10 cellular contexts compared by ENCODE assay signal in genomic region chr5:126971455-126972019, GRCh38. TPM values are rescaled to one million over a fixed set of nuclear protein-coding genes. Genes with fewer than 3 reads are reported as not detected.
DNase-seq lines count a peak whose midpoint lies in the region; ATAC-seq and TF ChIP-seq lines count a peak whose summit lies in the region.
"Had no signal": no experiment of that assay in that cellular context is flagged by ENCODE, and none has a peak within 500 bp of the region (broad histone marks: within the 10 kb centered on the region; RNA-seq: fewer than 3 reads in every experiment).

No MANE protein-coding gene starts in this region.

- H3K27ac Mint-ChIP-seq in activated CD4-positive, alpha-beta T cell treated with anti-CD3 and anti-CD28 coated beads, Interleukin-2, amount 10 ng/mL, durations not matched to agents 7 days and 5 days: peak overlapping the region; percentile 33
- H3K27ac Mint-ChIP-seq in T-cell: peak overlapping the region; percentile 65 to 90
- peak overlapping the region; percentile 15 for H3K27ac Mint-ChIP-seq in glutamatergic neuron (ENCODE audit: unreplicated experiment)

- TF ChIP-seq CTCF in glutamatergic neuron (IDR thresholded peaks at IDR 0.05; ENCODE audit: partially characterized antibody, unreplicated experiment): no peak
- TF ChIP-seq CTCF in smooth muscle cell (IDR thresholded peaks at IDR 0.05; ENCODE audit: borderline replicate concordance, insufficient read depth, poor library complexity, severe bottlenecking): no peak

- H3K27me3 Mint-ChIP-seq in activated CD4-positive, alpha-beta T cell treated with anti-CD3 and anti-CD28 coated beads, Interleukin-2, amount 10 ng/mL, durations not matched to agents 7 days and 5 days: no peaks in the 10 kb centered on the region
- H3K27me3 Mint-ChIP-seq in T-cell (no peaks in the 10 kb centered on the region), glutamatergic neuron (ENCODE audit: unreplicated experiment) (no peaks in the 10 kb centered on the region)

- H3K79me2 ChIP-seq in smooth muscle cell (ENCODE audit: low read depth): no peaks in the 10 kb centered on the region

- peaks cover 20% of the 10 kb centered on the region for H3K4me1 ChIP-seq in smooth muscle cell (ENCODE audit: low read depth)

- no peak overlapping the region for H3K4me3 ChIP-seq in smooth muscle cell
- H3K4me3 ChIP-seq: skin epidermis had no signal

- no peak overlapping the region for H2AFZ ChIP-seq in smooth muscle cell (ENCODE audit: low read depth)

- H3K27ac ChIP-seq in smooth muscle cell (ENCODE audit: low read depth): no peak overlapping the region
- H3K27ac ChIP-seq: epithelial cell of prostate had no signal

- peaks cover 33% of the 10 kb centered on the region for H3K4me1 Mint-ChIP-seq in activated CD4-positive, alpha-beta T cell treated with anti-CD3 and anti-CD28 coated beads, Interleukin-2, amount 10 ng/mL, durations not matched to agents 7 days and 5 days
- H3K4me1 Mint-ChIP-seq in T-cell (peaks cover 32 to 38% (median 34%) of the 10 kb centered on the region in 3 donors), glutamatergic neuron (ENCODE audit: low read depth, unreplicated experiment) (peaks cover 20% of the 10 kb centered on the region)

- H3K9me3 ChIP-seq in smooth muscle cell (replicated peaks; ENCODE audit: low read depth): no peaks in the 10 kb centered on the region

- POLR2A ChIA-PET in activated CD4-positive, alpha-beta T cell treated with anti-CD3 and anti-CD28 coated beads, Interleukin-2, amount 10 ng/mL, durations not matched to agents 7 days and 5 days (lab: Charles Lee): no interaction called here
- POLR2A ChIA-PET in T-cell (lab: Charles Lee): interaction anchor here in 1 of 2 donors (0.6 kb wide), 1 partner anchor 58 kb away, joined by 4 read pairs; no protein-coding TSS in a partner anchor

- ATAC-seq in T-cell (replicated peaks in 1 of 4) (no peak), HG03139 (IDR thresholded peaks at IDR 0.05; ENCODE audit: unreplicated experiment) (no peak), GM18868 (IDR thresholded peaks at IDR 0.05; ENCODE audit: unreplicated experiment) (no peak)

- H3K27me3 ChIP-seq in smooth muscle cell (ENCODE audit: low read depth): no peaks in the 10 kb centered on the region

- WGBS in smooth muscle cell (ENCODE audit: low lambda C conversion rate): 88% methylated on average over 1 of the region's 1 CpG

- no peaks in the 10 kb centered on the region for H3K36me3 ChIP-seq in smooth muscle cell (ENCODE audit: low read depth)

- H4K20me1 ChIP-seq in smooth muscle cell (ENCODE audit: low read depth): no peaks in the 10 kb centered on the region

- H3K4me3 Mint-ChIP-seq in activated CD4-positive, alpha-beta T cell treated with anti-CD3 and anti-CD28 coated beads, Interleukin-2, amount 10 ng/mL, durations not matched to agents 7 days and 5 days: no peak overlapping the region
- peak overlapping the region in 1 of 3 donors; percentile 76 for H3K4me3 Mint-ChIP-seq in T-cell
- H3K4me3 Mint-ChIP-seq in glutamatergic neuron (ENCODE audit: unreplicated experiment): no peak overlapping the region

- DNase-seq in activated CD4-positive, alpha-beta T cell treated with anti-CD3 and anti-CD28 coated beads, Interleukin-2, amount 10 ng/mL, durations not matched to agents 7 days and 5 days: no peak
- DNase-seq in activated CD4-positive, alpha-beta T cell treated with anti-CD3 and anti-CD28 coated beads for 1 hour: no peak
- DNase-seq in T-cell (no peak), glutamatergic neuron (no peak), smooth muscle cell (lab: John Stamatoyannopoulos, UW; ENCODE audit: unreplicated experiment) (no peak)
- DNase-seq in activated effector memory CD4-positive, alpha-beta T cell treated with anti-CD3 and anti-CD28 coated beads, Interleukin-2, amount 50 U/mL, for 16 hours: no peak

- H3K9me3 Mint-ChIP-seq in activated CD4-positive, alpha-beta T cell treated with anti-CD3 and anti-CD28 coated beads, Interleukin-2, amount 10 ng/mL, durations not matched to agents 7 days and 5 days: peaks cover 2% of the 10 kb centered on the region
- H3K9me3 Mint-ChIP-seq in T-cell: no peaks in the 10 kb centered on the region
- H3K9me3 Mint-ChIP-seq in glutamatergic neuron (ENCODE audit: unreplicated experiment): peaks cover 2% of the 10 kb centered on the region

- H3K4me2 ChIP-seq in smooth muscle cell: peak overlapping the region; percentile 35

- H3K36me3 Mint-ChIP-seq in activated CD4-positive, alpha-beta T cell treated with anti-CD3 and anti-CD28 coated beads, Interleukin-2, amount 10 ng/mL, durations not matched to agents 7 days and 5 days (ENCODE audit: low read depth): no peaks in the 10 kb centered on the region
- H3K36me3 Mint-ChIP-seq in T-cell (no peaks in the 10 kb centered on the region), glutamatergic neuron (ENCODE audit: unreplicated experiment) (no peaks in the 10 kb centered on the region)

- no peaks in the 10 kb centered on the region for H3F3A ChIP-seq in smooth muscle cell (ENCODE audit: low read depth)

- CTCF ChIA-PET in activated CD4-positive, alpha-beta T cell treated with anti-CD3 and anti-CD28 coated beads, Interleukin-2, amount 10 ng/mL, durations not matched to agents 7 days and 5 days (lab: Charles Lee): interaction anchor here (0.5 to 2.0 kb wide), 2 partner anchors 11 to 38 kb away, joined by 3 to 4 read pairs; no protein-coding TSS in a partner anchor
- CTCF ChIA-PET in T-cell (lab: Charles Lee): interaction anchor here in 1 of 2 donors (0.7 kb wide), 1 partner anchor 11 kb away, joined by 3 read pairs; no protein-coding TSS in a partner anchor

- H3K9ac ChIP-seq in smooth muscle cell (ENCODE audit: low read depth): no peak overlapping the region

RNA-seq across cellular contexts. Expression of gene MARCHF3, which starts 58.8 kb away (rescaled TPM):
- total RNA-seq in activated CD4-positive, alpha-beta T cell treated with anti-CD3 and anti-CD28 coated beads, Interleukin-2, amount 10 ng/mL, durations not matched to agents 7 days and 5 days: 1 to 10 TPM; 1.1 to 1.5 TPM
- total RNA-seq in T-cell: 1 to 10 TPM; 5.6 to 9.9 (median 7.6) TPM
- total RNA-seq in glutamatergic neuron (ENCODE audit: unreplicated experiment): 5.7 TPM
- total RNA-seq in smooth muscle cell: 6.7 and 30.8 TPM in 2 replicates
- 16.8 and 17.8 TPM in 2 replicates for polyA plus RNA-seq in smooth muscle cell

Comparison
In these comparisons a context has a peak if more than half of its experiments do, and no peak if none do; other contexts are left out.
1. H3K27ac Mint-ChIP-seq: peak in every context shown above with its lines; median percentile 78 in T-cell; 33 in activated CD4-positive, alpha-beta T cell treated with anti-CD3 and anti-CD28 coated beads, Interleukin-2, amount 10 ng/mL, durations not matched to agents 7 days and 5 days; 15 in glutamatergic neuron.